ENCODE assay signal across 8 cellular contexts in genomic region chr11:117621226-117621625, GRCh38.
DNase-seq lines count a peak whose midpoint lies in the region; ATAC-seq, FAIRE-seq and TF ChIP-seq lines count a peak whose summit lies in the region.
"Had no signal": no experiment of that assay in that cellular context is flagged by ENCODE, and none has a peak within 500 bp of the region (broad histone marks: within the 10 kb centered on the region; RNA-seq: fewer than 3 reads in every experiment).

No MANE protein-coding gene starts in this region.

- H3K79me2 ChIP-seq in GM23248 (ENCODE audit: insufficient read depth) (no peaks in the 10 kb centered on the region), HepG2 (ENCODE audit: insufficient read depth, low read length) (no peaks in the 10 kb centered on the region)

- no peak overlapping the region for H3K27ac ChIP-seq in GM23248
- H3K27ac ChIP-seq in WERI-Rb-1 = no peak overlapping the region
- H3K27ac ChIP-seq in HepG2 (ENCODE audit: extremely low read length, insufficient read depth, low read length) = no peak overlapping the region
- no peak overlapping the region for H3K27ac ChIP-seq in prostate gland

- no peaks in the 10 kb centered on the region for H3K9me2 ChIP-seq in GM23248 (ENCODE audit: insufficient read depth)

- TF ChIP-seq POLR2A in HepG2 (IDR thresholded peaks at IDR 0.05; ENCODE audit: insufficient read depth in 1 of 2, low read depth in 2 of 2, low read length in 2 of 2) = no peak
- no peak for TF ChIP-seq POLR2A in prostate gland (IDR thresholded peaks at IDR 0.05)

- TF ChIP-seq EP300 in HepG2 (IDR thresholded peaks at IDR 0.05; ENCODE audit: low read depth in 2 of 2, low read length in 2 of 2) (no peak), HepG2 (CRISPR knock-in tag; IDR thresholded peaks at IDR 0.05; ENCODE audit: borderline replicate concordance) (no peak)

- H3K4me1 Mint-ChIP-seq in activated T-helper 2 cell treated with anti-CD3 and anti-CD28 coated beads, Interferon-gamma antibody, Interleukin-2, Interleukin-4, amounts not matched to agents 10 μg/mL and 5 μg/mL and 100 μg/mL, durations not matched to agents 14 hours and 24 hours and 36 hours (ENCODE audit: low read depth) = no peaks in the 10 kb centered on the region

- H3K27me3 Mint-ChIP-seq in activated T-helper 2 cell treated with anti-CD3 and anti-CD28 coated beads, Interferon-gamma antibody, Interleukin-2, Interleukin-4, amounts not matched to agents 10 μg/mL and 5 μg/mL and 100 μg/mL, durations not matched to agents 14 hours and 24 hours and 36 hours (ENCODE audit: low read depth) = peaks cover 12% of the 10 kb centered on the region

- H3K9ac ChIP-seq in GM23248 (no peak overlapping the region), HepG2 (ENCODE audit: insufficient read depth, low read depth, low read length) (no peak overlapping the region)

- peak; percentile 51 for TF ChIP-seq CTCF in WERI-Rb-1 (IDR thresholded peaks at IDR 0.05; ENCODE audit: low read depth, low read length)
- peak; percentile 49 for TF ChIP-seq CTCF in HepG2 (CRISPR knock-in tag; IDR thresholded peaks at IDR 0.05)
- TF ChIP-seq CTCF in prostate gland (IDR thresholded peaks at IDR 0.05) = peak in 1 of 4 experiments; percentile 6

- CTCF ChIA-PET in HepG2 (lab: Yijun Ruan, JAX; ENCODE audit: low intra/inter-chr PET ratio, low total read pairs) = interaction anchor here (0.7 to 1.3 kb wide), 2 partner anchors 178 to 196 kb away, joined by 3 to 4 read pairs; no protein-coding TSS in a partner anchor

- BruUV-seq in HepG2 (replicated peaks; lab: Mats Ljungman, UMichigan) = no TSS peak

- H4K20me1 ChIP-seq in GM23248 (ENCODE audit: insufficient read depth) (no peaks in the 10 kb centered on the region), HepG2 (ENCODE audit: insufficient read depth, low read length) (no peaks in the 10 kb centered on the region)

- no peaks in the 10 kb centered on the region for H3F3A ChIP-seq in GM23248 (ENCODE audit: insufficient read depth)

- H3K36me3 ChIP-seq in GM23248 (ENCODE audit: low read depth) (no peaks in the 10 kb centered on the region), WERI-Rb-1 (no peaks in the 10 kb centered on the region), HepG2 (replicated peaks in 1 of 2; ENCODE audit: control insufficient read depth in 1 of 2, insufficient read depth in 2 of 2, low read length in 2 of 2) (no peaks in the 10 kb centered on the region), prostate gland (no peaks in the 10 kb centered on the region)

- no peak overlapping the region for H3K4me2 ChIP-seq in GM23248 (ENCODE audit: unreplicated experiment)
- H3K4me2 ChIP-seq in HepG2 (ENCODE audit: low read depth, low read length) = no peak overlapping the region

- H3K36me3 Mint-ChIP-seq in activated T-helper 2 cell treated with anti-CD3 and anti-CD28 coated beads, Interferon-gamma antibody, Interleukin-2, Interleukin-4, amounts not matched to agents 10 μg/mL and 5 μg/mL and 100 μg/mL, durations not matched to agents 14 hours and 24 hours and 36 hours (ENCODE audit: low read depth) = no peaks in the 10 kb centered on the region

- peaks cover 8% of the 10 kb centered on the region for H3K27me3 ChIP-seq in GM23248 (replicated peaks; ENCODE audit: insufficient read depth)
- H3K27me3 ChIP-seq in WERI-Rb-1 (ENCODE audit: insufficient read depth, low read depth, severe bottlenecking) = no peaks in the 10 kb centered on the region
- H3K27me3 ChIP-seq in HepG2 (ENCODE audit: control insufficient read depth in 1 of 2, insufficient read depth in 2 of 2, low read length in 2 of 2) = no peaks in the 10 kb centered on the region
- no peaks in the 10 kb centered on the region for H3K27me3 ChIP-seq in prostate gland (replicated peaks; ENCODE audit: insufficient read depth)

- in situ Hi-C loops in GM23248 (cut with MboI) (no loop called here), HepG2 (cut with HindIII; ENCODE audit: extremely low pct_ligation_motif_present, low pct_unique_long_range_greater_than_20kb) (no loop called here)

- peaks cover 8% of the 10 kb centered on the region for H3K9me3 Mint-ChIP-seq in activated T-helper 2 cell treated with anti-CD3 and anti-CD28 coated beads, Interferon-gamma antibody, Interleukin-2, Interleukin-4, amounts not matched to agents 10 μg/mL and 5 μg/mL and 100 μg/mL, durations not matched to agents 14 hours and 24 hours and 36 hours

- no peak overlapping the region for H3K4me3 Mint-ChIP-seq in activated T-helper 2 cell treated with anti-CD3 and anti-CD28 coated beads, Interferon-gamma antibody, Interleukin-2, Interleukin-4, amounts not matched to agents 10 μg/mL and 5 μg/mL and 100 μg/mL, durations not matched to agents 14 hours and 24 hours and 36 hours (ENCODE audit: low read depth)

- no peak for FAIRE-seq in HepG2 (lab: Jason Lieb, UNC)

- DNase-seq in CMK (ENCODE audit: low read depth) (peak; percentile 25), GM23248 (peak; percentile 35), WERI-Rb-1 (no peak), HepG2 (ENCODE audit: low spot score) (no peak), prostate gland (ENCODE audit: low spot score) (no peak), cerebellar cortex (ENCODE audit: low spot score) (no peak)
- no peak for DNase-seq in activated T-helper 2 cell treated with anti-CD3 and anti-CD28 coated beads, Interferon-gamma antibody, Interleukin-2, Interleukin-4, amounts not matched to agents 10 μg/mL and 5 μg/mL and 100 μg/mL, durations not matched to agents 14 hours and 24 hours and 36 hours (ENCODE audit: low spot score)
- DNase-seq: NCI-H69 had no signal

- TF ChIP-seq RAD21 in HepG2 (CRISPR knock-in tag; IDR thresholded peaks at IDR 0.05) = no peak

- H3K4me1 ChIP-seq in GM23248 (ENCODE audit: insufficient read depth) = no peaks in the 10 kb centered on the region
- H3K4me1 ChIP-seq in HepG2 (ENCODE audit: insufficient read depth, low read length) = no peaks in the 10 kb centered on the region
- H3K4me1 ChIP-seq in prostate gland (replicated peaks) = no peaks in the 10 kb centered on the region

- H2AFZ ChIP-seq in GM23248 (no peak overlapping the region), HepG2 (ENCODE audit: low read length) (no peak overlapping the region)

- intact Hi-C loops in HepG2 (cut with micrococcal nuclease; ENCODE audit: unreplicated experiment) = no loop called here
- intact Hi-C loops in prostate gland (cut with DNase I) = no loop called here
- intact Hi-C loops in activated T-helper 2 cell treated with anti-CD3 and anti-CD28 coated beads, Interferon-gamma antibody, Interleukin-2, Interleukin-4, amounts not matched to agents 10 μg/mL and 5 μg/mL and 100 μg/mL, durations not matched to agents 14 hours and 24 hours and 36 hours (cut with micrococcal nuclease) = loop anchor here (5.0 kb wide), 1 partner anchor 194 kb away; no protein-coding TSS in a partner anchor

- POLR2A ChIA-PET in HepG2 (lab: Yijun Ruan, JAX) = no interaction called here

- H3K27ac Mint-ChIP-seq in activated T-helper 2 cell treated with anti-CD3 and anti-CD28 coated beads, Interferon-gamma antibody, Interleukin-2, Interleukin-4, amounts not matched to agents 10 μg/mL and 5 μg/mL and 100 μg/mL, durations not matched to agents 14 hours and 24 hours and 36 hours = no peak overlapping the region

- no peak for ATAC-seq in HepG2

- H3K4me3 ChIP-seq in GM23248 (no peak overlapping the region), WERI-Rb-1 (ENCODE audit: low read depth, low read length) (no peak overlapping the region), HepG2 (replicated peaks in 1 of 3; ENCODE audit: insufficient read depth in 1 of 3, low read depth in 2 of 3, low read length in 3 of 3) (no peak overlapping the region), prostate gland (no peak overlapping the region)

- H3K9me3 ChIP-seq in GM23248 (ENCODE audit: low read depth) = no peaks in the 10 kb centered on the region
- H3K9me3 ChIP-seq in WERI-Rb-1 (ENCODE audit: severe bottlenecking) = peaks cover 8% of the 10 kb centered on the region
- H3K9me3 ChIP-seq in HepG2 (ENCODE audit: low read length) = peaks cover 14% of the 10 kb centered on the region
- no peaks in the 10 kb centered on the region for H3K9me3 ChIP-seq in prostate gland

TF ChIP-seq in HepG2, 621 proteins besides CTCF, POLR2A, EP300 and RAD21:
- TF ChIP-seq STAG1 (CRISPR knock-in tag; IDR thresholded peaks at IDR 0.05) = 0 out of 2 replicates have a peak, but pooled peaks have one; percentile 15
- TF ChIP-seq TCF7 (IDR thresholded peaks at IDR 0.05; ENCODE audit: low read depth) = no peak
TF ChIP-seq in HepG2: peak in this region for 1.

Comparison
In these comparisons a context has a peak if more than half of its experiments do, and no peak if none do; other contexts are left out.
1. DNase-seq: peak in CMK (single experiment) and GM23248 (single experiment); none in WERI-Rb-1 (single experiment), HepG2 (single experiment), prostate gland (single experiment), activated T-helper 2 cell treated with anti-CD3 and anti-CD28 coated beads, Interferon-gamma antibody, Interleukin-2, Interleukin-4, amounts not matched to agents 10 μg/mL and 5 μg/mL and 100 μg/mL, durations not matched to agents 14 hours and 24 hours and 36 hours (single experiment) and cerebellar cortex (single experiment).